In the genomic region with DNA sequence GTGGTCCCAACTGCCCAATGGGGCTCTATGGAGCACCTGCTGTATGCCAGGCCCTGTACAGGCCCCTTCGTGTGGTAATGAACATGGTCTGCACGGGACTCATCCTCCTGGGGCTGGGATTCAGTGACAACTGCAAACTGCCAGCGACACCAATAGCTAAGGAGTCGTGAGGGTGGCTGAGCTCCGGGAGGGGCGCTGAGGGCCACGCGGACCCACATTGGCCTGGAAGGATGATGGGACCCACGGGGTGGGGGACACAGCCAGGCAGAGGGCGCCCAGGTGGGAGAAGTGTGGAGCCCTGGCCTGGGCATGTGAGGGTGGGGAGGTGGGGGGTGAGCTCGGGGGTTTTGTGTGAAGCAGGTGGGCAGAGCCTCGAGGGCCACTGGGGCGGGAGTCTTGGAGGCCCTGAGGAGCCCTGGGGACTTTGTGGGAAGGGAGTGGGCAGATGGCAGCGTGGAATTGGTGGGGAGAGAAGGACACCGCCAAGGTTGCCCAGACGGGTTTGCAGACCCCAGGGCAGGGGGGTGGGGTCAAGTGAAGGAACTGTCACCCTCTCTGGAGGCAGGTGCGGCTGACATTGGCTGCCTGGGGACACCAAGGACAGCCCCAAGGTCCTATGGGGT, we compare ENCODE assay signal across 18 cellular contexts. TPM values are rescaled to one million over a fixed set of nuclear protein-coding genes. Genes with fewer than 3 reads are reported as not detected.
A peak's percentile ranks its signal among the peaks of the same experiment; 100 is the strongest.
DNase-seq lines count a peak whose midpoint lies in the region; TF ChIP-seq lines count a peak whose summit lies in the region.
"Had no signal": no experiment of that assay in that cellular context is flagged by ENCODE, and none has a peak within 500 bp of the region (broad histone marks: within the 10 kb centered on the region; RNA-seq: fewer than 3 reads in every experiment).

No MANE protein-coding gene starts in this region.

- DNase-seq in WERI-Rb-1 = no peak
- no peak for DNase-seq in nephron progenitor cell
- DNase-seq in epidermal melanocyte (ENCODE audit: insufficient read length, low spot score) = no peak
- DNase-seq in mucosa of gallbladder (ENCODE audit: low spot score) = no peak
- DNase-seq in HuH-7.5 (ENCODE audit: low spot score) = no peak
- no peak for DNase-seq in stimulated activated naive CD4-positive, alpha-beta T cell treated with Interleukin-2 at 50 U/mL for 16 hours (lab: John Stamatoyannopoulos, UW)
- DNase-seq: C1 segment of cervical spinal cord; Calu3; CD4-positive, alpha-beta memory T cell; COR-L47; DMS153; DND-41; GM23248; H7; HCEC 1CT had no signal

- peaks cover 19% of the 10 kb centered on the region; the same call in 1 of the 2 replicates for H4K20me1 ChIP-seq in BLaER1

- H3K27ac ChIP-seq in BLaER1 = no peak overlapping the region
- no peak overlapping the region for H3K27ac ChIP-seq in HEK293 (ENCODE audit: extremely low read depth, low read depth, low read length)
- H3K27ac ChIP-seq in WERI-Rb-1 = peak overlapping the region; percentile 93
- H3K27ac ChIP-seq: GM23248 had no signal

- TF ChIP-seq CTCF in HEK293 (tag by site-specific recombination; IDR thresholded peaks at IDR 0.05) = no peak
- TF ChIP-seq CTCF in WERI-Rb-1 (IDR thresholded peaks at IDR 0.05; ENCODE audit: low read depth, low read length) = no peak
- TF ChIP-seq CTCF in nephron progenitor cell (IDR thresholded peaks at IDR 0.05) = no peak

- peaks cover 43% of the 10 kb centered on the region for H3K4me1 ChIP-seq in BLaER1
- no peaks in the 10 kb centered on the region for H3K4me1 ChIP-seq in HEK293 (ENCODE audit: control insufficient read depth, insufficient read depth, low read length)

- peaks cover 63% of the 10 kb centered on the region for H3K4me1 Mint-ChIP-seq in nephron progenitor cell
- H3K4me1 Mint-ChIP-seq: B cell had no signal

- H3K4me3 Mint-ChIP-seq in nephron progenitor cell = no peak overlapping the region
- H3K4me3 Mint-ChIP-seq: B cell; CD4-positive, alpha-beta memory T cell had no signal

- H3K9ac ChIP-seq in BLaER1 = no peak overlapping the region
- H3K9ac ChIP-seq: GM23248 had no signal

- no peaks in the 10 kb centered on the region for H3K36me3 ChIP-seq in BLaER1
- H3K36me3 ChIP-seq in HEK293 (ENCODE audit: control insufficient read depth in 2 of 2, insufficient read depth in 1 of 2, low read length in 2 of 2) = no peaks in the 10 kb centered on the region
- H3K36me3 ChIP-seq in WERI-Rb-1 = no peaks in the 10 kb centered on the region

- H3K36me3 Mint-ChIP-seq in nephron progenitor cell (ENCODE audit: low read depth) = no peaks in the 10 kb centered on the region
- H3K36me3 Mint-ChIP-seq: CD4-positive, alpha-beta memory T cell had no signal

- H3K27me3 ChIP-seq in BLaER1 = peaks cover 63% of the 10 kb centered on the region
- H3K27me3 ChIP-seq in WERI-Rb-1 (ENCODE audit: insufficient read depth, low read depth, severe bottlenecking) = no peaks in the 10 kb centered on the region

- POLR2A ChIA-PET in HEK293 (lab: Yijun Ruan, JAX) = no interaction called here

- CTCF ChIA-PET in HEK293 (lab: Yijun Ruan, JAX) = interaction anchor here (0.6 kb wide), 1 partner anchor 56 kb away, joined by 3 read pairs; no protein-coding TSS in a partner anchor

- H3K27me3 Mint-ChIP-seq in nephron progenitor cell (ENCODE audit: low read depth, poor library complexity) = peaks cover 4% of the 10 kb centered on the region

- no peaks in the 10 kb centered on the region for H3K9me3 ChIP-seq in BLaER1
- no peaks in the 10 kb centered on the region for H3K9me3 ChIP-seq in HEK293 (ENCODE audit: control insufficient read depth, insufficient read depth, low read depth, low read length)
- H3K9me3 ChIP-seq in WERI-Rb-1 (ENCODE audit: severe bottlenecking) = no peaks in the 10 kb centered on the region

- H3K4me2 ChIP-seq in BLaER1 = peak overlapping the region; percentile 49

- peak overlapping the region; percentile 72 for H3K27ac Mint-ChIP-seq in nephron progenitor cell
- H3K27ac Mint-ChIP-seq: B cell; CD4-positive, alpha-beta memory T cell had no signal

- no peaks in the 10 kb centered on the region for H3K9me3 Mint-ChIP-seq in nephron progenitor cell
- H3K9me3 Mint-ChIP-seq: CD4-positive, alpha-beta memory T cell had no signal

- no peak overlapping the region for H3K4me3 ChIP-seq in BLaER1
- no peak overlapping the region for H3K4me3 ChIP-seq in HEK293 (ENCODE audit: low read depth, low read length)
- no peak overlapping the region for H3K4me3 ChIP-seq in WERI-Rb-1 (ENCODE audit: low read depth, low read length)
- H3K4me3 ChIP-seq: GM23248 had no signal

TF ChIP-seq in HEK293, 187 proteins besides CTCF, POLR2A, EP300 and RAD21:
- no peak for TF ChIP-seq ZBTB6 (tag by site-specific recombination; IDR thresholded peaks at IDR 0.05)
- TF ChIP-seq EGR2 (tag by site-specific recombination; IDR thresholded peaks at IDR 0.05; ENCODE audit: low read depth) = peak; percentile 85; the same call in 1 of the 2 replicates
- TF ChIP-seq GLIS2 (tag by site-specific recombination; IDR thresholded peaks at IDR 0.05) = peak; percentile 8; the same call in 1 of the 2 replicates
- peak; percentile 71 for TF ChIP-seq ZFHX2 (tag by site-specific recombination; conservative IDR thresholded peaks at IDR 0.05)
- TF ChIP-seq SETDB1 (IDR thresholded peaks at IDR 0.05; ENCODE audit: insufficient read length, low read length) = no peak

RNA-seq across cellular contexts. Expression of gene GATA5, which starts 22.5 kb away (rescaled TPM):
- total RNA-seq in mucosa of gallbladder = 8.7 TPM
- total RNA-seq: B cell; Calu3; CD4-positive, alpha-beta memory T cell; GM23248 had no signal

RNA-seq across cellular contexts. Expression of gene RBBP8NL, which starts 26.0 kb away (rescaled TPM):
- 6.2 TPM for total RNA-seq in mucosa of gallbladder
- total RNA-seq: B cell; CD4-positive, alpha-beta memory T cell; GM23248; H7 had no signal

RNA-seq across cellular contexts. Expression of gene CABLES2, which starts 46.2 kb away (rescaled TPM):
- total RNA-seq in mucosa of gallbladder = 5.2 TPM
